In genomic region chr2:54483426-54483825, GRCh38 we compare ENCODE assay signal across 11 cellular contexts. TPM values are rescaled to one million over a fixed set of nuclear protein-coding genes. Genes with fewer than 3 reads are reported as not detected.
DNase-seq lines count a peak whose midpoint lies in the region; ATAC-seq and TF ChIP-seq lines count a peak whose summit lies in the region.
"Had no signal": no experiment of that assay in that cellular context is flagged by ENCODE, and none has a peak within 500 bp of the region (broad histone marks: within the 10 kb centered on the region; RNA-seq: fewer than 3 reads in every experiment).

No MANE protein-coding gene starts in this region.

- H3K27ac Mint-ChIP-seq in glutamatergic neuron (ENCODE audit: unreplicated experiment) = no peak overlapping the region
- H3K27ac Mint-ChIP-seq in activated naive CD8-positive, alpha-beta T cell treated with anti-CD3 and anti-CD28 coated beads for 36 hours = no peak overlapping the region
- H3K27ac Mint-ChIP-seq: activated T-helper 17 cell treated with anti-CD3 and anti-CD28 coated beads, Interleukin-2, amount 50 U/mL, for 72 hours; stimulated activated memory B cell treated with anti-CD40 and anti-IgM and Interleukin-4, amounts not matched to agents 10 μg/mL and 1 μg/mL and 100 μg/mL, for 72 hours had no signal

- no peaks in the 10 kb centered on the region for H3K27me3 ChIP-seq in Panc1 (ENCODE audit: control insufficient read depth, insufficient read depth, low read length)
- H3K27me3 ChIP-seq in muscle layer of duodenum (ENCODE audit: low read depth, low read length) = no peaks in the 10 kb centered on the region

- peaks cover 9% of the 10 kb centered on the region for H3K27me3 Mint-ChIP-seq in glutamatergic neuron (ENCODE audit: unreplicated experiment)
- H3K27me3 Mint-ChIP-seq in activated naive CD8-positive, alpha-beta T cell treated with anti-CD3 and anti-CD28 coated beads for 36 hours = no peaks in the 10 kb centered on the region
- H3K27me3 Mint-ChIP-seq: activated T-helper 17 cell treated with anti-CD3 and anti-CD28 coated beads, Interleukin-2, amount 50 U/mL, for 72 hours had no signal

- H3K36me3 ChIP-seq in Panc1 (ENCODE audit: control insufficient read depth, insufficient read depth, low read length) = no peaks in the 10 kb centered on the region
- H3K36me3 ChIP-seq in muscle layer of duodenum (ENCODE audit: control insufficient read depth in 1 of 2, insufficient read depth in 2 of 2, low read length in 2 of 2) = no peaks in the 10 kb centered on the region

- H3K4me3 ChIP-seq in Panc1 (ENCODE audit: low read depth in 2 of 2, low read length in 2 of 2) (no peak overlapping the region), muscle layer of duodenum (ENCODE audit: low read depth in 1 of 2, low read length in 2 of 2) (no peak overlapping the region)

- CTCF ChIA-PET in Panc1 (lab: Charles Lee) = no interaction called here
- CTCF ChIA-PET in HEK293T (lab: Yijun Ruan, JAX) = no interaction called here

- DNase-seq in A172 (ENCODE audit: low spot score) (peak; percentile 96), Panc1 (ENCODE audit: low read depth, low spot score) (no peak), epidermal melanocyte (ENCODE audit: insufficient read length, low spot score) (peak; percentile 42), glutamatergic neuron (no peak), HEK293T (ENCODE audit: extremely low spot score) (no peak)
- no peak for DNase-seq in activated naive CD8-positive, alpha-beta T cell treated with anti-CD3 and anti-CD28 coated beads for 36 hours
- DNase-seq: NCI-H226 had no signal

- H3K4me1 Mint-ChIP-seq in glutamatergic neuron (ENCODE audit: low read depth, unreplicated experiment) = peaks cover 27% of the 10 kb centered on the region
- H3K4me1 Mint-ChIP-seq in activated naive CD8-positive, alpha-beta T cell treated with anti-CD3 and anti-CD28 coated beads for 36 hours = no peaks in the 10 kb centered on the region
- H3K4me1 Mint-ChIP-seq: activated T-helper 17 cell treated with anti-CD3 and anti-CD28 coated beads, Interleukin-2, amount 50 U/mL, for 72 hours; stimulated activated memory B cell treated with anti-CD40 and anti-IgM and Interleukin-4, amounts not matched to agents 10 μg/mL and 1 μg/mL and 100 μg/mL, for 72 hours had no signal

- H3K4me1 ChIP-seq in Panc1 (ENCODE audit: control insufficient read depth, insufficient read depth, low read length) = peaks cover 13% of the 10 kb centered on the region
- H3K4me1 ChIP-seq in muscle layer of duodenum (ENCODE audit: control insufficient read depth in 1 of 2, insufficient read depth in 2 of 2, low read length in 2 of 2) = peaks cover 4 to 61% of the 10 kb centered on the region in 2 donors

- intact Hi-C loops in Panc1 (cut with micrococcal nuclease; ENCODE audit: unreplicated experiment) = no loop called here

- no peak overlapping the region for H3K4me3 Mint-ChIP-seq in glutamatergic neuron (ENCODE audit: unreplicated experiment)
- H3K4me3 Mint-ChIP-seq in activated naive CD8-positive, alpha-beta T cell treated with anti-CD3 and anti-CD28 coated beads for 36 hours = no peak overlapping the region
- H3K4me3 Mint-ChIP-seq: activated T-helper 17 cell treated with anti-CD3 and anti-CD28 coated beads, Interleukin-2, amount 50 U/mL, for 72 hours; stimulated activated memory B cell treated with anti-CD40 and anti-IgM and Interleukin-4, amounts not matched to agents 10 μg/mL and 1 μg/mL and 100 μg/mL, for 72 hours had no signal

- POLR2A ChIA-PET in Panc1 (lab: Charles Lee) = no interaction called here
- POLR2A ChIA-PET in HEK293T (lab: Yijun Ruan, JAX) = no interaction called here

- no peak overlapping the region for H3K27ac ChIP-seq in Panc1 (ENCODE audit: low read length)
- peak overlapping the region; percentile 0 for H3K27ac ChIP-seq in muscle layer of duodenum (ENCODE audit: low read length)

- no TSS peak for BruUV-seq in Panc1 (replicated peaks; lab: Mats Ljungman, UMichigan)

- peaks cover 8% of the 10 kb centered on the region for H3K9me3 Mint-ChIP-seq in glutamatergic neuron (ENCODE audit: unreplicated experiment)
- H3K9me3 Mint-ChIP-seq in activated naive CD8-positive, alpha-beta T cell treated with anti-CD3 and anti-CD28 coated beads for 36 hours = peaks cover 2% of the 10 kb centered on the region
- H3K9me3 Mint-ChIP-seq: activated T-helper 17 cell treated with anti-CD3 and anti-CD28 coated beads, Interleukin-2, amount 50 U/mL, for 72 hours had no signal

- in situ Hi-C loops in Panc1 (cut with HindIII; ENCODE audit: low pct_unique_long_range_greater_than_20kb, low sequenced_read_pairs) = no loop called here

- H3K9me3 ChIP-seq in Panc1 (ENCODE audit: control insufficient read depth, insufficient read depth, low read depth, low read length) (no peaks in the 10 kb centered on the region), muscle layer of duodenum (ENCODE audit: control insufficient read depth in 1 of 2, low read length in 2 of 2) (peaks cover 0 to 2% of the 10 kb centered on the region in 2 donors)

- H3K36me3 Mint-ChIP-seq in glutamatergic neuron (ENCODE audit: unreplicated experiment) = peaks cover 9% of the 10 kb centered on the region
- H3K36me3 Mint-ChIP-seq in activated naive CD8-positive, alpha-beta T cell treated with anti-CD3 and anti-CD28 coated beads for 36 hours = no peaks in the 10 kb centered on the region

- no peak for TF ChIP-seq CTCF in Panc1 (IDR thresholded peaks at IDR 0.05)
- no peak for TF ChIP-seq CTCF in glutamatergic neuron (IDR thresholded peaks at IDR 0.05; ENCODE audit: partially characterized antibody, unreplicated experiment)

- ATAC-seq in Panc1 (peak; percentile 38; the same call in 1 of the 2 replicates), GM19324 (IDR thresholded peaks at IDR 0.05; ENCODE audit: low FRiP score, unreplicated experiment) (no peak)
- ATAC-seq: activated T-helper 17 cell treated with anti-CD3 and anti-CD28 coated beads, Interleukin-2, amount 50 U/mL, for 72 hours; stimulated activated memory B cell treated with anti-CD40 and anti-IgM and Interleukin-4, amounts not matched to agents 10 μg/mL and 1 μg/mL and 100 μg/mL, for 72 hours had no signal

TF ChIP-seq in HEK293T, 16 proteins besides CTCF, POLR2A, EP300 and RAD21:
- TF ChIP-seq LEF1 (IDR thresholded peaks at IDR 0.05; ENCODE audit: borderline replicate concordance) (no peak), ARNT (IDR thresholded peaks at IDR 0.05) (no peak), ZNF384 (IDR thresholded peaks at IDR 0.05) (no peak), NFRKB (IDR thresholded peaks at IDR 0.05) (no peak), ELF4 (IDR thresholded peaks at IDR 0.05) (no peak), FOXK2 (IDR thresholded peaks at IDR 0.05) (no peak), BHLHE40 (IDR thresholded peaks at IDR 0.05; ENCODE audit: borderline replicate concordance) (no peak)
- TF ChIP-seq, protein P1, sequence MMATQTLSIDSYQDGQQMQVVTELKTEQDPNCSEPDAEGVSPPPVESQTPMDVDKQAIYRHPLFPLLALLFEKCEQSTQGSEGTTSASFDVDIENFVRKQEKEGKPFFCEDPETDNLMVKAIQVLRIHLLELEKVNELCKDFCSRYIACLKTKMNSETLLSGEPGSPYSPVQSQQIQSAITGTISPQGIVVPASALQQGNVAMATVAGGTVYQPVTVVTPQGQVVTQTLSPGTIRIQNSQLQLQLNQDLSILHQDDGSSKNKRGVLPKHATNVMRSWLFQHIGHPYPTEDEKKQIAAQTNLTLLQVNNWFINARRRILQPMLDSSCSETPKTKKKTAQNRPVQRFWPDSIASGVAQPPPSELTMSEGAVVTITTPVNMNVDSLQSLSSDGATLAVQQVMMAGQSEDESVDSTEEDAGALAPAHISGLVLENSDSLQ (IDR thresholded peaks at IDR 0.05) = no peak

RNA-seq across cellular contexts. Expression of gene SPTBN1, which starts 27.3 kb away (rescaled TPM):
- 197 and 202 TPM in 2 replicates for total RNA-seq in A172 (2014; rRNA removed; shearing (Covaris generic))
- total RNA-seq in Panc1 (2021; ENCODE audit: unreplicated experiment) = 169 TPM
- 69.5 TPM for polyA plus RNA-seq in Panc1 (2012; ENCODE audit: insufficient read length)
- total RNA-seq in glutamatergic neuron (ENCODE audit: unreplicated experiment) = 385 TPM
- 10 to 100 TPM; 87.0 to 88.3 TPM for total RNA-seq in activated naive CD8-positive, alpha-beta T cell treated with anti-CD3 and anti-CD28 coated beads for 36 hours

Comparison
In these comparisons a context has a peak if more than half of its experiments do, and no peak if none do; other contexts are left out.
1. DNase-seq: peak in A172 (single experiment) and epidermal melanocyte (single experiment); none in Panc1 (single experiment), glutamatergic neuron (single experiment), activated naive CD8-positive, alpha-beta T cell treated with anti-CD3 and anti-CD28 coated beads for 36 hours (single experiment) and HEK293T (single experiment).